ENCODE assay signal across 9 cellular contexts in genomic region chr17:46157443-46158107, GRCh38. TPM values are rescaled to one million over a fixed set of nuclear protein-coding genes. Genes with fewer than 3 reads are reported as not detected.
A peak's percentile ranks its signal among the peaks of the same experiment; 100 is the strongest.
DNase-seq lines count a peak whose midpoint lies in the region; ATAC-seq and TF ChIP-seq lines count a peak whose summit lies in the region.
"Had no signal": no experiment of that assay in that cellular context is flagged by ENCODE, and none has a peak within 500 bp of the region (broad histone marks: within the 10 kb centered on the region; RNA-seq: fewer than 3 reads in every experiment).

No MANE protein-coding gene starts in this region.

- H3K27me3 Mint-ChIP-seq in activated CD4-positive, alpha-beta T cell treated with anti-CD3 and anti-CD28 coated beads for 36 hours = no peaks in the 10 kb centered on the region
- no peaks in the 10 kb centered on the region for H3K27me3 Mint-ChIP-seq in activated naive CD8-positive, alpha-beta T cell treated with anti-CD3 and anti-CD28 coated beads, Interleukin-2, amount 50 U/mL, for 24 hours

- H3K36me3 ChIP-seq in stomach = no peaks in the 10 kb centered on the region

- H3K27ac Mint-ChIP-seq in activated CD4-positive, alpha-beta T cell treated with anti-CD3 and anti-CD28 coated beads for 36 hours = peak overlapping the region; percentile 88
- peak overlapping the region; percentile 90 for H3K27ac Mint-ChIP-seq in activated naive CD8-positive, alpha-beta T cell treated with anti-CD3 and anti-CD28 coated beads, Interleukin-2, amount 50 U/mL, for 24 hours

- H3K4me3 Mint-ChIP-seq in activated CD4-positive, alpha-beta T cell treated with anti-CD3 and anti-CD28 coated beads for 36 hours = no peak overlapping the region
- no peak overlapping the region for H3K4me3 Mint-ChIP-seq in activated naive CD8-positive, alpha-beta T cell treated with anti-CD3 and anti-CD28 coated beads, Interleukin-2, amount 50 U/mL, for 24 hours

- H3K4me3 ChIP-seq in stomach = no peak overlapping the region

- no peak for TF ChIP-seq POLR2A in stomach (IDR thresholded peaks at IDR 0.05)

- POLR2A ChIA-PET in activated CD4-positive, alpha-beta T cell treated with anti-CD3 and anti-CD28 coated beads for 36 hours (lab: Charles Lee) = interaction anchor here (1.0 to 1.1 kb wide), 4 partner anchors 18 to 106 kb away, joined by 3 to 5 read pairs (median 4); partner anchors contain the start of gene KANSL1

- CTCF ChIA-PET in activated CD4-positive, alpha-beta T cell treated with anti-CD3 and anti-CD28 coated beads for 36 hours (lab: Charles Lee) = interaction anchor here (1.0 to 2.7 kb wide), 8 partner anchors 9 to 113 kb away, joined by 3 to 10 read pairs (median 4); partner anchors contain the start of gene KANSL1

- ATAC-seq in activated CD4-positive, alpha-beta T cell treated with anti-CD3 and anti-CD28 coated beads for 36 hours = no peak
- ATAC-seq in activated naive CD8-positive, alpha-beta T cell treated with anti-CD3 and anti-CD28 coated beads, Interleukin-2, amount 50 U/mL, for 24 hours = no peak
- ATAC-seq in left ventricle myocardium superior = peak; percentile 33

- peaks cover 16% of the 10 kb centered on the region for H3K36me3 Mint-ChIP-seq in activated CD4-positive, alpha-beta T cell treated with anti-CD3 and anti-CD28 coated beads for 36 hours (ENCODE audit: low read depth)
- peaks cover 14% of the 10 kb centered on the region for H3K36me3 Mint-ChIP-seq in activated naive CD8-positive, alpha-beta T cell treated with anti-CD3 and anti-CD28 coated beads, Interleukin-2, amount 50 U/mL, for 24 hours (ENCODE audit: low read depth)

- H3K9me3 Mint-ChIP-seq in activated CD4-positive, alpha-beta T cell treated with anti-CD3 and anti-CD28 coated beads for 36 hours (ENCODE audit: low read depth) = no peaks in the 10 kb centered on the region
- no peaks in the 10 kb centered on the region for H3K9me3 Mint-ChIP-seq in activated naive CD8-positive, alpha-beta T cell treated with anti-CD3 and anti-CD28 coated beads, Interleukin-2, amount 50 U/mL, for 24 hours

- H3K27me3 ChIP-seq in stomach = no peaks in the 10 kb centered on the region

- no peak for TF ChIP-seq EP300 in stomach (IDR thresholded peaks at IDR 0.05)

- no peak for DNase-seq in activated CD4-positive, alpha-beta T cell treated with anti-CD3 and anti-CD28 coated beads for 36 hours
- no peak for DNase-seq in activated CD4-positive, alpha-beta T cell treated with anti-CD3 and anti-CD28 coated beads, Interleukin-2, amount 50 U/mL, for 1 hour
- DNase-seq in activated naive CD8-positive, alpha-beta T cell treated with anti-CD3 and anti-CD28 coated beads, Interleukin-2, amount 50 U/mL, for 24 hours = no peak
- DNase-seq in left ventricle myocardium superior (no peak), stomach (no peak), GM19238 (ENCODE audit: insufficient read length, low spot score) (no peak)
- DNase-seq in stimulated activated CD4-positive, alpha-beta T cell treated with anti-CD3 and anti-CD28 coated beads, Interleukin-2, amount 100 ng/mL, for 48 hours = no peak
- no peak for DNase-seq in stimulated activated CD4-positive, alpha-beta T cell treated with anti-CD3 and anti-CD28 coated beads, Interleukin-15, amount 100 ng/mL, for 24 hours
- DNase-seq: T-helper 1 cell had no signal

- H3K4me1 ChIP-seq in stomach = peaks cover 62 to 97% (median 80%) of the 10 kb centered on the region in 4 donors

- no peak for TF ChIP-seq CTCF in stomach (IDR thresholded peaks at IDR 0.05)

- H3K27ac ChIP-seq in stomach = peak overlapping the region in 4 of 5 donors; percentile 10 to 65 (median 48)

- 24 to 31% (median 28%) methylated on average over 3 of the region's 3 CpGs for WGBS in stomach, 5 donors

- no peaks in the 10 kb centered on the region for H3K9me3 ChIP-seq in stomach

- intact Hi-C loops in activated CD4-positive, alpha-beta T cell treated with anti-CD3 and anti-CD28 coated beads for 36 hours (cut with DNase I, micrococcal nuclease) = loop anchor here (2.0 to 5.0 kb wide), 7 partner anchors 13 to 105 kb away; partner anchors contain the start of gene KANSL1 (in 1 of the 2)
- intact Hi-C loops in left ventricle myocardium superior (cut with micrococcal nuclease) (no loop called here), stomach (cut with DNase I; ENCODE audit: low total_unique reads) (no loop called here)

- peaks cover 90% of the 10 kb centered on the region for H3K4me1 Mint-ChIP-seq in activated CD4-positive, alpha-beta T cell treated with anti-CD3 and anti-CD28 coated beads for 36 hours
- peaks cover 96% of the 10 kb centered on the region for H3K4me1 Mint-ChIP-seq in activated naive CD8-positive, alpha-beta T cell treated with anti-CD3 and anti-CD28 coated beads, Interleukin-2, amount 50 U/mL, for 24 hours

RNA-seq across cellular contexts. Expression of gene KANSL1, which starts 35.7 kb away (rescaled TPM):
- 10 to 100 TPM; 46.8 to 64.5 TPM for total RNA-seq in activated CD4-positive, alpha-beta T cell treated with anti-CD3 and anti-CD28 coated beads for 36 hours
- total RNA-seq in left ventricle myocardium superior (26.9 TPM), stomach (100 to 1,000 TPM; 109 to 288 (median 154) TPM)
- 10 to 100 TPM in 2 of 3 donors, 1 to 10 TPM in 1; 9.2 to 17.3 (median 10.2) TPM for polyA plus RNA-seq in stomach

Comparison
In these comparisons a context has a peak if more than half of its experiments do, and no peak if none do; other contexts are left out.
1. intact Hi-C loops: an anchor here in activated CD4-positive, alpha-beta T cell treated with anti-CD3 and anti-CD28 coated beads for 36 hours (2.0 to 5.0 kb wide); none called in left ventricle myocardium superior and stomach.